In genomic region chr5:91384671-91385430, GRCh38 we compare ENCODE assay signal across 8 cellular contexts. TPM values are rescaled to one million over a fixed set of nuclear protein-coding genes. Genes with fewer than 3 reads are reported as not detected.
DNase-seq lines count a peak whose midpoint lies in the region; ATAC-seq, FAIRE-seq and TF ChIP-seq lines count a peak whose summit lies in the region.

No MANE protein-coding gene starts in this region.

- H2BK15ac ChIP-seq in neuronal stem cell (ENCODE audit: low read length): no peak overlapping the region

- H3K4me3 Mint-ChIP-seq in activated CD8-positive, alpha-beta T cell treated with anti-CD3 and anti-CD28 coated beads for 36 hours: peak overlapping the region; percentile 93

- no peak overlapping the region for H3K14ac ChIP-seq in neuronal stem cell (ENCODE audit: low read length)

- H3K27ac ChIP-seq in C4-2B: no peak overlapping the region
- H3K27ac ChIP-seq in neuronal stem cell (replicated peaks; ENCODE audit: low read length): no peak overlapping the region

- no peak overlapping the region for H4K91ac ChIP-seq in neuronal stem cell (ENCODE audit: low read depth, low read length, poor library complexity)

- POLR2A ChIA-PET in activated CD8-positive, alpha-beta T cell treated with anti-CD3 and anti-CD28 coated beads for 36 hours (lab: Charles Lee): interaction anchor here (0.7 to 1.3 kb wide), 5 partner anchors 9 to 175 kb away, joined by 3 to 7 read pairs (median 3); no protein-coding TSS in a partner anchor

- H3K4ac ChIP-seq in neuronal stem cell (ENCODE audit: low read length): no peak overlapping the region

- no peak overlapping the region for H3K18ac ChIP-seq in neuronal stem cell (ENCODE audit: low read length)

- peaks cover 16% of the 10 kb centered on the region for H3K4me1 Mint-ChIP-seq in activated CD8-positive, alpha-beta T cell treated with anti-CD3 and anti-CD28 coated beads for 36 hours (ENCODE audit: low read depth)

- H3K23ac ChIP-seq in neuronal stem cell (ENCODE audit: low read depth, low read length, poor library complexity): no peak overlapping the region

- H3K4me1 ChIP-seq in neuronal stem cell (ENCODE audit: control insufficient read depth in 2 of 2, insufficient read depth in 1 of 2, low read depth in 1 of 2, low read length in 2 of 2): no peaks in the 10 kb centered on the region

- intact Hi-C loops in activated CD8-positive, alpha-beta T cell treated with anti-CD3 and anti-CD28 coated beads for 36 hours (cut with micrococcal nuclease): loop anchor here (1.0 to 10.0 kb wide), 6 partner anchors 34 to 520 kb away; no protein-coding TSS in a partner anchor

- no peaks in the 10 kb centered on the region for H3K9me3 ChIP-seq in neuronal stem cell (replicated peaks in 1 of 2; ENCODE audit: control insufficient read depth in 2 of 2, insufficient read depth in 1 of 2, low read depth in 1 of 2, low read length in 2 of 2)

- no peaks in the 10 kb centered on the region for H3K27me3 ChIP-seq in neuronal stem cell (ENCODE audit: control insufficient read depth in 3 of 3, insufficient read depth in 3 of 3, low read depth in 1 of 3, low read length in 3 of 3)

- peak overlapping the region in 1 of 2 donors; percentile 76 for H3K4me3 ChIP-seq in neuronal stem cell (ENCODE audit: low read length in 2 of 2)

- H2BK12ac ChIP-seq in neuronal stem cell (ENCODE audit: low read length): no peak overlapping the region

- peak overlapping the region; percentile 98 for H3K27ac Mint-ChIP-seq in activated CD8-positive, alpha-beta T cell treated with anti-CD3 and anti-CD28 coated beads for 36 hours

- CTCF ChIA-PET in activated CD8-positive, alpha-beta T cell treated with anti-CD3 and anti-CD28 coated beads for 36 hours (lab: Charles Lee): interaction anchor here (0.6 to 7.2 kb wide), 89 partner anchors 9 to 523 kb away, joined by 3 to 149 read pairs (median 5); no protein-coding TSS in a partner anchor

- no peak overlapping the region for H2BK5ac ChIP-seq in neuronal stem cell (ENCODE audit: low read length)

- no CpG with 5 or more reads among the region's 6 CpGs for WGBS in neuronal stem cell (ENCODE audit: extremely low coverage in 2 of 2, insufficient read length in 2 of 2, insufficient replicate concordance in 1 of 2), 2 donors

- H3K36me3 Mint-ChIP-seq in activated CD8-positive, alpha-beta T cell treated with anti-CD3 and anti-CD28 coated beads for 36 hours (ENCODE audit: low read depth): peaks cover 20% of the 10 kb centered on the region

- no peaks in the 10 kb centered on the region for H3K79me1 ChIP-seq in neuronal stem cell (ENCODE audit: low read depth, low read length)

- H3K36me3 ChIP-seq in neuronal stem cell (replicated peaks in 1 of 2; ENCODE audit: control insufficient read depth in 2 of 2, insufficient read depth in 2 of 2, low read length in 2 of 2): peaks cover 0 to 18% of the 10 kb centered on the region in 2 donors

- H3K4me2 ChIP-seq in neuronal stem cell (ENCODE audit: insufficient read depth, low read length, poor library complexity, severe bottlenecking): no peak overlapping the region

- no peak overlapping the region for H3K9ac ChIP-seq in neuronal stem cell (ENCODE audit: low read depth, low read length, poor library complexity)

- no peak overlapping the region for H2BK120ac ChIP-seq in neuronal stem cell (ENCODE audit: low read depth, low read length)

- peak; percentile 94 for FAIRE-seq in GM18507 (lab: Jason Lieb, UNC)

- peak; percentile 98 for TF ChIP-seq CTCF in C4-2B (conservative IDR thresholded peaks at IDR 0.05)
- TF ChIP-seq CTCF in activated CD8-positive, alpha-beta T cell treated with anti-CD3 and anti-CD28 coated beads for 36 hours (IDR thresholded peaks at IDR 0.05): peak; percentile 99

- no peak overlapping the region for H2AFZ ChIP-seq in neuronal stem cell (ENCODE audit: low read length)

- ATAC-seq in HG03521 (IDR thresholded peaks at IDR 0.05; ENCODE audit: unreplicated experiment): peak; percentile 6
- peak; percentile 7 for ATAC-seq in activated CD8-positive, alpha-beta T cell treated with anti-CD3 and anti-CD28 coated beads for 36 hours

- H4K8ac ChIP-seq in neuronal stem cell (ENCODE audit: low read depth, low read length): no peak overlapping the region

- DNase-seq in GM18507 (ENCODE audit: extremely low spot score, insufficient read length, low read depth) (peak; percentile 46), NCI-H460 (ENCODE audit: extremely low read depth, low read depth) (peak; percentile 93), fibroblast of the conjunctiva (ENCODE audit: low read depth) (peak; percentile 89), neuronal stem cell (ENCODE audit: low spot score) (peak; percentile 81), occipital lobe (lab: John Stamatoyannopoulos, UW) (no peak)
- DNase-seq in activated CD8-positive, alpha-beta T cell treated with anti-CD3 and anti-CD28 coated beads for 36 hours: peak; percentile 63

- peaks cover 7% of the 10 kb centered on the region for H3K9me3 Mint-ChIP-seq in activated CD8-positive, alpha-beta T cell treated with anti-CD3 and anti-CD28 coated beads for 36 hours

- no peaks in the 10 kb centered on the region for H3K27me3 Mint-ChIP-seq in activated CD8-positive, alpha-beta T cell treated with anti-CD3 and anti-CD28 coated beads for 36 hours

- H2AK5ac ChIP-seq in neuronal stem cell (ENCODE audit: low read depth, low read length): no peak overlapping the region

RNA-seq across cellular contexts. Expression of gene ARRDC3, which starts 1.7 kb away (rescaled TPM):
- total RNA-seq in NCI-H460 (2014; rRNA removed; shearing (Covaris generic)): 31.4 and 38.4 TPM in 2 replicates
- 25.8 and 44.2 TPM in 2 replicates for polyA plus RNA-seq in NCI-H460 (2014; cell fraction: nucleus; rRNA removed)
- total RNA-seq in activated CD8-positive, alpha-beta T cell treated with anti-CD3 and anti-CD28 coated beads for 36 hours: 10 to 100 TPM; 35.4 to 39.2 TPM
- 24.6 TPM for polyA plus RNA-seq in neuronal stem cell (2013, experiment 1 of 2)
- polyA plus RNA-seq in neuronal stem cell (2013, experiment 2 of 2): 27.1 TPM
- total RNA-seq in occipital lobe: 413 TPM

Comparison
In these comparisons a context has a peak if more than half of its experiments do, and no peak if none do; other contexts are left out.
1. RNA of gene ARRDC3, which starts 1.7 kb away (total RNA-seq): 413 TPM in occipital lobe (single experiment); 35.4 to 39.2 TPM in activated CD8-positive, alpha-beta T cell treated with anti-CD3 and anti-CD28 coated beads for 36 hours and 31.4 to 38.4 TPM in NCI-H460; every median in the first group is over 10 times any median in the second.